Comparison of ENCODE assay signal across 9 cellular contexts in the genomic region with DNA sequence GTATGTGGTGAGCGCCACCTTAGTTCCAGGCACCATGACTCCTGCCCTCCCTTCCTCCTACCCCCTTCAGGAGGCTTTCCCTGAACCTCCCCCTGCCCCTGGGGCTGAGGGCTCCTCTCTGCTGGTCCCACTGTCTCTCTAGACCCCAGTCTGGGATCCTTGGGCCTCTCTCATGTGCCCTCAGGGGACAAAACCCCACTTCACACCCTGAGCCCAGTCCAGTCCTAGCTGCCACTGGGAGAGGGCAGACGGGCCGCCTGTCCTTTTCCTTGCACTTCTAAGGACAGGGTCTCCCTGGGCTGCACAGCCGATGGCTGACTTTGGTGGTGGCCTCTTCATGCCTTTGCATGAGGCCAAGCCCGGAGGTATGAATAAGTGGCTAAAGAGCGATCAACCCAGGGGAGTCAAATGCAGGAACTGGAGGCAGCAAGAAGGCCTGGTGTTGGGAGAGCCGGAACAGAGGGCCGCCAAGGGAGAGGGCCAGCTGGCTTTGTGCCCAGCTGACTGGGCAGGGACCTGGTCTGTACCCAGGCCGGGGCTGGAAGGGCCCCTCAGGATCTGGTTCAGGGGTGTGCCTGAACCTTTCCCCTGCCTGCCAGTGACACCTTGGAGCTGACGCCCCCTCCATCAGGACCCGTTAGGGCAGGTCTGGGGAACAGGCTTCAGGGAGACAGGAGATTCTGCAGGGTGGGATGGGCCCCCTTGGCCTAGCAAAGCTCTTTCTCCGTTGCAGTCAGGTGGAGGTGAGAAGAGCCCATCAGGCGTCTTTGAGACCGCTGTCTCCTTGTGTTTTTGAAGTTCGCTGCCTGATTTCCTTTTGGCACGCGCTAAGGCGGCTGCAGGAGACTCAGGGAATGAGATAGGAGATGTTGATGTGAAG. TPM values are rescaled to one million over a fixed set of nuclear protein-coding genes. Genes with fewer than 3 reads are reported as not detected.
DNase-seq lines count a peak whose midpoint lies in the region; ATAC-seq and TF ChIP-seq lines count a peak whose summit lies in the region.
"Had no signal": no experiment of that assay in that cellular context is flagged by ENCODE, and none has a peak within 500 bp of the region (broad histone marks: within the 10 kb centered on the region; RNA-seq: fewer than 3 reads in every experiment).

No MANE protein-coding gene starts in this region.

- in situ Hi-C loops in brain microvascular endothelial cell (cut with HindIII; ENCODE audit: low pct_ligation_motif_present, low sequenced_read_pairs) = no loop called here

- no peaks in the 10 kb centered on the region for H3K9me2 ChIP-seq in Karpas-422 (replicated peaks; ENCODE audit: insufficient read depth, low read length)

- no peak for ATAC-seq in GM18909 (IDR thresholded peaks at IDR 0.05; ENCODE audit: poor library complexity, unreplicated experiment)

- H4K20me1 ChIP-seq in Karpas-422 (ENCODE audit: insufficient read depth, low read depth, low read length) = no peaks in the 10 kb centered on the region

- H3K9me3 ChIP-seq in prostate gland (no peaks in the 10 kb centered on the region), Karpas-422 (ENCODE audit: low read length) (no peaks in the 10 kb centered on the region)

- peak; percentile 61 for DNase-seq in H7
- no peak for DNase-seq in brain microvascular endothelial cell
- DNase-seq in hepatic stellate cell (ENCODE audit: low spot score) = peak; percentile 47
- no peak for DNase-seq in prostate gland (ENCODE audit: low spot score)
- no peak for DNase-seq in stimulated activated CD4-positive, alpha-beta T cell treated with anti-CD3 and anti-CD28 coated beads, Interleukin-12 subunit alpha, Interleukin-12 subunit beta, amount 100 ng/mL, for 4 hours
- DNase-seq in RKO (ENCODE audit: low spot score) = no peak
- DNase-seq in Karpas-422 = no peak

- intact Hi-C loops in prostate gland (cut with DNase I) = no loop called here

- no peak for TF ChIP-seq POLR2A in prostate gland (IDR thresholded peaks at IDR 0.05)

- H3K4me1 ChIP-seq in prostate gland (replicated peaks) = no peaks in the 10 kb centered on the region
- no peaks in the 10 kb centered on the region for H3K4me1 ChIP-seq in Karpas-422 (ENCODE audit: low read length)

- H3K36me3 ChIP-seq in H7 (replicated peaks; ENCODE audit: control insufficient read depth, insufficient read depth, low read length) (no peaks in the 10 kb centered on the region), brain microvascular endothelial cell (replicated peaks) (no peaks in the 10 kb centered on the region), prostate gland (no peaks in the 10 kb centered on the region), Karpas-422 (ENCODE audit: insufficient read depth, low read length) (no peaks in the 10 kb centered on the region)

- H3K27me3 ChIP-seq in H7 (ENCODE audit: control insufficient read depth, insufficient read depth, low read length) (no peaks in the 10 kb centered on the region), brain microvascular endothelial cell (replicated peaks) (no peaks in the 10 kb centered on the region), prostate gland (replicated peaks; ENCODE audit: insufficient read depth) (no peaks in the 10 kb centered on the region), Karpas-422 (ENCODE audit: low read length) (no peaks in the 10 kb centered on the region)

- no peak overlapping the region for H2AFZ ChIP-seq in Karpas-422 (ENCODE audit: low read length)

- H3K4me3 ChIP-seq in H7 (ENCODE audit: insufficient read depth, low read depth, low read length) = no peak overlapping the region
- no peak overlapping the region for H3K4me3 ChIP-seq in brain microvascular endothelial cell (ENCODE audit: low read depth, low read length)
- H3K4me3 ChIP-seq in prostate gland = no peak overlapping the region
- H3K4me3 ChIP-seq in Karpas-422 (ENCODE audit: low read length) = no peak overlapping the region

- TF ChIP-seq CTCF in brain microvascular endothelial cell (IDR thresholded peaks at IDR 0.05; ENCODE audit: low read depth, low read length, missing control alignments) (peak; percentile 1), prostate gland (IDR thresholded peaks at IDR 0.05) (no peak)

- no peak overlapping the region for H3K4me2 ChIP-seq in Karpas-422 (ENCODE audit: low read depth, low read length, poor library complexity, severe bottlenecking)

- no peaks in the 10 kb centered on the region for H3K79me2 ChIP-seq in Karpas-422 (ENCODE audit: low read length)

- H3K27ac ChIP-seq in brain microvascular endothelial cell (peak overlapping the region; percentile 95), prostate gland (peak overlapping the region; percentile 10 to 38), Karpas-422 (ENCODE audit: low read length) (no peak overlapping the region)
- H3K27ac ChIP-seq: C4-2B had no signal

- WGBS in prostate gland = 58% methylated on average over 17 of the region's 18 CpGs

- no peak overlapping the region for H3K9ac ChIP-seq in Karpas-422 (ENCODE audit: low read length)

RNA-seq across cellular contexts. Expression of a gene that starts 29.6 kb away (rescaled TPM):
- total RNA-seq in H7 (2014; rRNA removed; shearing (Covaris generic)) = 37.3 and 41.4 TPM in 2 replicates
- 10 to 100 TPM in 1 of 2 donors, 1 to 10 TPM in 1; 3.8 to 16.4 TPM for total RNA-seq in prostate gland
- 0.07 TPM in 1 of 2 replicates, not detected in the other for total RNA-seq in Karpas-422 (2014; rRNA removed; shearing (Covaris generic); ENCODE audit: low replicate concordance)

Comparison
In these comparisons a context has a peak if more than half of its experiments do, and no peak if none do; other contexts are left out.
1. DNase-seq: peak in H7 (single experiment) and hepatic stellate cell (single experiment); none in brain microvascular endothelial cell (single experiment), prostate gland (single experiment), stimulated activated CD4-positive, alpha-beta T cell treated with anti-CD3 and anti-CD28 coated beads, Interleukin-12 subunit alpha, Interleukin-12 subunit beta, amount 100 ng/mL, for 4 hours (single experiment), RKO (single experiment) and Karpas-422 (single experiment).